Comparison of ENCODE assay signal across 7 cellular contexts in the genomic region with DNA sequence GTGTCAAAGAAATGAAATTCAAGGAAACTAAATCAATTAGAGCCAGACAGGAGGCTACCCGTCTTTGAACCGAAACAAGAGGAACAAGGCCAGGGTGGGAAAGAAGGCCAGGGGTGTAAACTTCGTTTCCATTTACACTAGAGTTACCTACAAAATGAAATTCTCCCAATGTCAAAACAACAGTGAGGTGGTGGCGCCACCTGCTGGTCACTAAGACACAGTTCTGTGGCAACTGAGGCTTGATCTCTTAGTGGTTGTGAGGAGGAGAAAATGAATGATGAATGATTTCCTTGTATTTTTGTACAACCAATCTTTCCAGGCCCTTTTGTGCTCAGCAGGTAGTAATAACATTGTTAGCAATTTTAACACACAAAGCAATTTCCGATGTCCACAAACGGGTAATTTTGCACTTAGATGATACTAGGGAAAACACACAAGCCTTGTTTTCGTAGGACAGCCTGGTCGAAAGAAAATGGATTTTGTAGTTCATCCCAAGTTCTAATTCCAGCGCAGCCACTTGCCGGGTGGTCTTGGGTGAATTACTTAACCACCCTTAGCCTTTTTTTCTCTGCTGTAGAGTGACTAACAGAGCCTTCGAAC. TPM values are rescaled to one million over a fixed set of nuclear protein-coding genes. Genes with fewer than 3 reads are reported as not detected.
DNase-seq lines count a peak whose midpoint lies in the region; ATAC-seq and TF ChIP-seq lines count a peak whose summit lies in the region.

No MANE protein-coding gene starts in this region.

- H2BK120ac ChIP-seq in mesenchymal stem cell (ENCODE audit: low read depth, low read length) = no peak overlapping the region

- H3K4me1 Mint-ChIP-seq in activated CD4-positive, alpha-beta memory T cell treated with anti-CD3 and anti-CD28 coated beads, Interleukin-2, amount 10 ng/mL, durations not matched to agents 7 days and 5 days = peaks cover 3% of the 10 kb centered on the region

- peak; percentile 69 for ATAC-seq in HG03565 (IDR thresholded peaks at IDR 0.05; ENCODE audit: unreplicated experiment)

- H4K8ac ChIP-seq in mesenchymal stem cell (ENCODE audit: low read length) = no peak overlapping the region

- H2BK5ac ChIP-seq in mesenchymal stem cell (ENCODE audit: low read depth, low read length, poor library complexity, severe bottlenecking) = no peak overlapping the region

- no peaks in the 10 kb centered on the region for H3K36me3 Mint-ChIP-seq in activated CD4-positive, alpha-beta memory T cell treated with anti-CD3 and anti-CD28 coated beads, Interleukin-2, amount 10 ng/mL, durations not matched to agents 7 days and 5 days (ENCODE audit: low read depth)

- H3K4me3 Mint-ChIP-seq in activated CD4-positive, alpha-beta memory T cell treated with anti-CD3 and anti-CD28 coated beads, Interleukin-2, amount 10 ng/mL, durations not matched to agents 7 days and 5 days = no peak overlapping the region

- H3K79me1 ChIP-seq in mesenchymal stem cell (replicated peaks; ENCODE audit: low read length, poor library complexity, severe bottlenecking) = no peaks in the 10 kb centered on the region

- H3K27ac ChIP-seq in effector memory CD4-positive, alpha-beta T cell (ENCODE audit: insufficient read depth, low read length, poor library complexity, severe bottlenecking) = no peak overlapping the region
- H3K27ac ChIP-seq in mesenchymal stem cell (ENCODE audit: low read length, poor library complexity, severe bottlenecking) = no peak overlapping the region

- TF ChIP-seq CTCF in GM12874 (IDR thresholded peaks at IDR 0.05; ENCODE audit: insufficient read depth, low read depth, low read length) = peak; percentile 68; the same call in 1 of the 2 replicates

- H3K36me3 ChIP-seq in effector memory CD4-positive, alpha-beta T cell (ENCODE audit: control insufficient read depth, insufficient read depth, low read length) = no peaks in the 10 kb centered on the region
- H3K36me3 ChIP-seq in mesenchymal stem cell (ENCODE audit: control insufficient read depth in 1 of 2, insufficient read depth in 2 of 2, low read depth in 1 of 2, low read length in 2 of 2) = no peaks in the 10 kb centered on the region

- peak; percentile 94 for DNase-seq in NCI-H82 (lab: John Stamatoyannopoulos, UW)
- peak; percentile 75 for DNase-seq in activated CD4-positive, alpha-beta memory T cell treated with anti-CD3 and anti-CD28 coated beads, Interleukin-2, amount 10 ng/mL, durations not matched to agents 7 days and 5 days
- peak; percentile 18 to 56 (median 30) for DNase-seq in effector memory CD4-positive, alpha-beta T cell
- peak; percentile 64 for DNase-seq in mesenchymal stem cell
- peak; percentile 28 to 36 for DNase-seq in stimulated activated CD8-positive, alpha-beta memory T cell treated with anti-CD3 and anti-CD28 coated beads, Interleukin-15, amount 100 ng/mL, for 48 hours (ENCODE audit: low read depth in 2 of 2)

- no peak overlapping the region for H3K14ac ChIP-seq in mesenchymal stem cell (ENCODE audit: low read length in 2 of 2)

- no peaks in the 10 kb centered on the region for H3K27me3 ChIP-seq in effector memory CD4-positive, alpha-beta T cell (replicated peaks; ENCODE audit: control insufficient read depth, insufficient read depth, low read length, poor library complexity, severe bottlenecking)
- H3K27me3 ChIP-seq in mesenchymal stem cell (ENCODE audit: control insufficient read depth in 1 of 2, insufficient read depth in 1 of 2, low read length in 2 of 2) = no peaks in the 10 kb centered on the region

- CTCF ChIA-PET in activated CD4-positive, alpha-beta memory T cell treated with anti-CD3 and anti-CD28 coated beads, Interleukin-2, amount 10 ng/mL, durations not matched to agents 7 days and 5 days (lab: Charles Lee) = interaction anchor here (0.6 to 2.5 kb wide), 11 partner anchors 24 to 512 kb away, joined by 3 to 14 read pairs (median 4); no protein-coding TSS in a partner anchor

- H3K4ac ChIP-seq in mesenchymal stem cell (ENCODE audit: low read depth in 1 of 2, low read length in 2 of 2) = no peak overlapping the region

- WGBS in mesenchymal stem cell = 46% methylated on average over 8 of the region's 11 CpGs

- no peak overlapping the region for H3K4me2 ChIP-seq in mesenchymal stem cell (ENCODE audit: low read length, poor library complexity, severe bottlenecking)

- H2BK15ac ChIP-seq in mesenchymal stem cell (ENCODE audit: low read depth, poor library complexity, severe bottlenecking) = no peak overlapping the region

- H3K4me1 ChIP-seq in effector memory CD4-positive, alpha-beta T cell (ENCODE audit: control insufficient read depth, insufficient read depth, low read length, poor library complexity, severe bottlenecking) = no peaks in the 10 kb centered on the region
- H3K4me1 ChIP-seq in mesenchymal stem cell (ENCODE audit: control insufficient read depth, insufficient read depth, low read depth, low read length) = no peaks in the 10 kb centered on the region

- H3K9me3 ChIP-seq in effector memory CD4-positive, alpha-beta T cell (ENCODE audit: control insufficient read depth, low read length) = no peaks in the 10 kb centered on the region
- no peaks in the 10 kb centered on the region for H3K9me3 ChIP-seq in mesenchymal stem cell (ENCODE audit: control insufficient read depth, low read length)

- H3K9me3 Mint-ChIP-seq in activated CD4-positive, alpha-beta memory T cell treated with anti-CD3 and anti-CD28 coated beads, Interleukin-2, amount 10 ng/mL, durations not matched to agents 7 days and 5 days = no peaks in the 10 kb centered on the region

- H4K91ac ChIP-seq in mesenchymal stem cell (ENCODE audit: low read length) = no peak overlapping the region

- H2BK12ac ChIP-seq in mesenchymal stem cell (ENCODE audit: low read length in 2 of 2) = no peak overlapping the region

- H3K18ac ChIP-seq in mesenchymal stem cell (ENCODE audit: low read depth in 1 of 2, low read length in 2 of 2) = no peak overlapping the region

- H3K4me3 ChIP-seq in effector memory CD4-positive, alpha-beta T cell (ENCODE audit: insufficient read depth, low read depth, low read length, poor library complexity, severe bottlenecking) = no peak overlapping the region
- no peak overlapping the region for H3K4me3 ChIP-seq in mesenchymal stem cell (ENCODE audit: insufficient read depth in 1 of 2, low read depth in 1 of 2, low read length in 2 of 2)

- H3K27ac Mint-ChIP-seq in activated CD4-positive, alpha-beta memory T cell treated with anti-CD3 and anti-CD28 coated beads, Interleukin-2, amount 10 ng/mL, durations not matched to agents 7 days and 5 days = no peak overlapping the region

- H3K9ac ChIP-seq in mesenchymal stem cell (ENCODE audit: low read length) = no peak overlapping the region

- H2AFZ ChIP-seq in mesenchymal stem cell (ENCODE audit: low read depth, low read length) = no peak overlapping the region

- POLR2A ChIA-PET in activated CD4-positive, alpha-beta memory T cell treated with anti-CD3 and anti-CD28 coated beads, Interleukin-2, amount 10 ng/mL, durations not matched to agents 7 days and 5 days (lab: Charles Lee) = interaction anchor here (0.8 kb wide), 1 partner anchor 406 kb away, joined by 3 read pairs; no protein-coding TSS in a partner anchor

- H2AK5ac ChIP-seq in mesenchymal stem cell (ENCODE audit: low read length, severe bottlenecking) = no peak overlapping the region

- peaks cover 7% of the 10 kb centered on the region for H3K27me3 Mint-ChIP-seq in activated CD4-positive, alpha-beta memory T cell treated with anti-CD3 and anti-CD28 coated beads, Interleukin-2, amount 10 ng/mL, durations not matched to agents 7 days and 5 days

- no peak overlapping the region for H3K23ac ChIP-seq in mesenchymal stem cell (ENCODE audit: low read length in 2 of 2)

RNA-seq across cellular contexts. Expression of gene SOD1, which starts 54.8 kb away (rescaled TPM):
- total RNA-seq in activated CD4-positive, alpha-beta memory T cell treated with anti-CD3 and anti-CD28 coated beads, Interleukin-2, amount 10 ng/mL, durations not matched to agents 7 days and 5 days = 100 to 1,000 TPM; 197 to 206 TPM
- polyA plus RNA-seq in mesenchymal stem cell (2013, experiment 1 of 2) = 241 TPM
- 262 TPM for polyA plus RNA-seq in mesenchymal stem cell (2013, experiment 2 of 2)

Comparison
In these comparisons a context has a peak if more than half of its experiments do, and no peak if none do; other contexts are left out.
1. DNase-seq: peak in every context shown above with its lines; median percentile 94 in NCI-H82; 75 in activated CD4-positive, alpha-beta memory T cell treated with anti-CD3 and anti-CD28 coated beads, Interleukin-2, amount 10 ng/mL, durations not matched to agents 7 days and 5 days; 64 in mesenchymal stem cell; 32 in stimulated activated CD8-positive, alpha-beta memory T cell treated with anti-CD3 and anti-CD28 coated beads, Interleukin-15, amount 100 ng/mL, for 48 hours; 30 in effector memory CD4-positive, alpha-beta T cell.